ENCODE assay signal across 8 cellular contexts in the genomic region with DNA sequence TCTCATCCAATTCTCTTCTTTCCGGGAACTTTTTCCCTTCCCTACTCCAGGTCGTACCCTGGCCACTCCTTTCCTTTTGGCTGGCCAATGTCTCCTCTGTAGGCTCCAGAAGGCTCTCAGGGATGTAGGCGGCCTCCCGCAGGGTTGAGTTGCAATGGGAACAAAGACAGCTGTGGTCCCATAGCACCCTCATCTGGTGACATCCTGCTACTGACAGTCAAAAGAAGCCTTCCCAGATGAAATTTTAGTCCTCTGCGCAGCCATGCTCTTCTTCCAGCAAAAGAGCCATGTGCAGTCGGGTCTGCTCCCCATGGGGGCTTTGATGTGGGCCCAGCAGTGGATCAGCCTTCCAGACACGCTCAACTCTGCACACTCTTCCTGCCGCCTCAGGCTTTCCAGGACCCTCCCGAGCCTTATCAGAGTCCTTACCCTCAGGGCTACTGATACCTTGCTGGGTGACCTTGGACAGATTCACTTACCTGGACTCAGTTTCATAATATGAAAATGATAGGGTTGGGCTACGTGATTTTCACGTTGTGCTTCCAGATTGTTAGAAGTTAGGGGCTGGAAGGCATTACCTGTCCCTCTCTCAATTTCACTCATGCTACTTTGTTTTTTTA. TPM values are rescaled to one million over a fixed set of nuclear protein-coding genes. Genes with fewer than 3 reads are reported as not detected.
DNase-seq lines count a peak whose midpoint lies in the region; ATAC-seq and TF ChIP-seq lines count a peak whose summit lies in the region.

No MANE protein-coding gene starts in this region.

- no peak for TF ChIP-seq EP300 in esophagus muscularis mucosa (IDR thresholded peaks at IDR 0.05)

- no peaks in the 10 kb centered on the region for H3K9me3 Mint-ChIP-seq in neural crest cell

- TF ChIP-seq POLR2A in esophagus muscularis mucosa (IDR thresholded peaks at IDR 0.05; ENCODE audit: low read depth): no peak

- no peak overlapping the region for H3K4me3 ChIP-seq in esophagus muscularis mucosa

- TF ChIP-seq CTCF in 22Rv1 (IDR thresholded peaks at IDR 0.05): peak; percentile 92
- TF ChIP-seq CTCF in esophagus muscularis mucosa (IDR thresholded peaks at IDR 0.05): peak; percentile 24 to 41 (median 26)
- peak; percentile 74 for TF ChIP-seq CTCF in neural crest cell (conservative IDR thresholded peaks at IDR 0.05)

- H3K27ac Mint-ChIP-seq in neural crest cell (ENCODE audit: unreplicated experiment): no peak overlapping the region

- peaks cover 0 to 3% (median 0%) of the 10 kb centered on the region in 4 donors for H3K27me3 ChIP-seq in esophagus muscularis mucosa

- ATAC-seq in GM19035 (IDR thresholded peaks at IDR 0.05; ENCODE audit: unreplicated experiment): no peak

- H3K36me3 ChIP-seq in esophagus muscularis mucosa: no peaks in the 10 kb centered on the region

- DNase-seq in ELR (ENCODE audit: low read depth) (peak; percentile 65), NCI-H2107 (lab: John Stamatoyannopoulos, UW) (peak; percentile 52), esophagus muscularis mucosa (ENCODE audit: extremely low spot score) (no peak), neural crest cell (ENCODE audit: low read depth, low spot score) (peak; percentile 53), 8988T (no peak)
- DNase-seq in activated CD4-positive, alpha-beta T cell treated with anti-CD3 and anti-CD28 coated beads, Interleukin-2, amount 50 U/mL, for 4 hours: peak; percentile 24

- H3K4me3 Mint-ChIP-seq in neural crest cell: no peak overlapping the region

- intact Hi-C loops in esophagus muscularis mucosa (cut with DNase I): no loop called here

- H3K4me1 Mint-ChIP-seq in neural crest cell: peaks cover 5% of the 10 kb centered on the region

- no peaks in the 10 kb centered on the region for H3K9me3 ChIP-seq in esophagus muscularis mucosa

- no peaks in the 10 kb centered on the region for H3K4me1 ChIP-seq in esophagus muscularis mucosa

- H3K27me3 Mint-ChIP-seq in neural crest cell (ENCODE audit: low read depth): no peaks in the 10 kb centered on the region

- no peaks in the 10 kb centered on the region for H3K36me3 Mint-ChIP-seq in neural crest cell (ENCODE audit: low read depth)

- H3K27ac ChIP-seq in 22Rv1 (no peak overlapping the region), esophagus muscularis mucosa (replicated peaks in 1 of 4) (no peak overlapping the region)

- 65% methylated on average over 11 of the region's 11 CpGs for WGBS in esophagus muscularis mucosa

RNA-seq across cellular contexts. Expression of gene CELA1, which starts 5.5 kb away (rescaled TPM):
- not detected for total RNA-seq in esophagus muscularis mucosa
- total RNA-seq in neural crest cell: not detected in 2 replicates

RNA-seq across cellular contexts. Expression of gene BIN2, which starts 28.0 kb away (rescaled TPM):
- total RNA-seq in esophagus muscularis mucosa (1 to 10 TPM; 1.7 to 8.3 (median 2.9) TPM), neural crest cell (not detected in 2 replicates)

RNA-seq across cellular contexts. Expression of gene GALNT6, which starts 39.2 kb away (rescaled TPM):
- total RNA-seq in esophagus muscularis mucosa (1 to 10 TPM; 1.4 to 5.8 (median 3.1) TPM), neural crest cell (0.09 and 0.16 TPM in 2 replicates)

Comparison
In these comparisons a context has a peak if more than half of its experiments do, and no peak if none do; other contexts are left out.
1. CTCF ChIP-seq: peak in every context shown above with its lines; median percentile 92 in 22Rv1; 74 in neural crest cell; 26 in esophagus muscularis mucosa.
2. DNase-seq: peak in ELR (single experiment), NCI-H2107 (single experiment), activated CD4-positive, alpha-beta T cell treated with anti-CD3 and anti-CD28 coated beads, Interleukin-2, amount 50 U/mL, for 4 hours (2 of 2) and neural crest cell (single experiment); none in esophagus muscularis mucosa (single experiment) and 8988T (single experiment).